In the genomic region with DNA sequence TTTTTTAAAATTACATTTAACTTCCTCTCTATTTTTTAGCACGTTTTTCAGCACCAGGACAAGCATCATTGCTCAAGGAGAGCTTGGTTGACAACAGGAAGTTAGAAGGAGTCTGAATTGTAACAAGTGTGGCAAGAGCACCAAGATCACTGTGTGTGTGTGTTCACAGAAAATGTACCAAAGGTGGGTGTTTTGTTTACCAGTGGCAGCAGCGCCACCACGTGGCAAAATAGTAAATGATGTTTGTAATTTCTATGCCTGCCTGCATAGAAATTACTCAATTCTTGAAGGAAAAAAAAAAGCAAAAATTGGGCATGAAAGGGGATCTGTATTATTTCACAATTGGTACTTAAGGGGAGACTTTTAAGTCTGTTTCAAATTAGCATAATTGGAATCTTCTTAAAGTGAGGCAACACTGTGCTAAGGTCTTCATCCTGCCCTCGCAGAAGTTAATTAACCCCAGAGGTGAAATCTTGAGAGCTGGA, we compare ENCODE assay signal across 8 cellular contexts. TPM values are rescaled to one million over a fixed set of nuclear protein-coding genes. Genes with fewer than 3 reads are reported as not detected.
A peak's percentile ranks its signal among the peaks of the same experiment; 100 is the strongest.
DNase-seq lines count a peak whose midpoint lies in the region; FAIRE-seq and TF ChIP-seq lines count a peak whose summit lies in the region.

No MANE protein-coding gene starts in this region.

- H3K36me3 ChIP-seq in GM23248 (ENCODE audit: low read depth) = no peaks in the 10 kb centered on the region
- H3K36me3 ChIP-seq in MM.1S (replicated peaks; ENCODE audit: insufficient read depth, low read length) = no peaks in the 10 kb centered on the region

- H3K9ac ChIP-seq in GM23248 (no peak overlapping the region), MM.1S (ENCODE audit: low read length) (no peak overlapping the region)

- H3K9me3 ChIP-seq in GM23248 (ENCODE audit: low read depth) = no peaks in the 10 kb centered on the region
- no peaks in the 10 kb centered on the region for H3K9me3 ChIP-seq in MM.1S (replicated peaks; ENCODE audit: insufficient read depth, low read length)

- 2 to 3% methylated on average over 4 of the region's 4 CpGs for WGBS in GM23248 (ENCODE audit: low coverage in 1 of 2, low lambda C conversion rate in 2 of 2, missing lambda C conversion rate in 2 of 2), 2 experiments

- in situ Hi-C loops in GM23248 (cut with MboI) = loop anchor here (5.0 kb wide), 2 partner anchors 167 to 402 kb away; no protein-coding TSS in a partner anchor

- H3K79me2 ChIP-seq in GM23248 (ENCODE audit: insufficient read depth) (no peaks in the 10 kb centered on the region), MM.1S (ENCODE audit: low read length) (no peaks in the 10 kb centered on the region)

- H3K4me2 ChIP-seq in GM23248 (ENCODE audit: unreplicated experiment) (no peak overlapping the region), MM.1S (ENCODE audit: low read depth, low read length) (no peak overlapping the region)

- no peak for DNase-seq in D721Med (ENCODE audit: insufficient read length, low spot score)
- DNase-seq in GM23248 = peak; percentile 79
- peak; percentile 70 for DNase-seq in MM.1S
- DNase-seq in SIG-M5 treated with dmso at 0.1 percent for 504 hours (lab: John Stamatoyannopoulos, UW; ENCODE audit: unreplicated experiment) = peak; percentile 93
- DNase-seq in activated naive CD4-positive, alpha-beta T cell (lab: John Stamatoyannopoulos, UW) = peak in 3 of 4 experiments; percentile 6 to 31 (median 15)
- DNase-seq in head of caudate nucleus = peak in 41 of 42 donors; percentile 13 to 83 (median 58)
- peak; percentile 45 for DNase-seq in retina
- DNase-seq in posterior vena cava (ENCODE audit: low spot score) = no peak

- H3K27ac ChIP-seq in GM23248 = no peak overlapping the region
- no peak overlapping the region for H3K27ac ChIP-seq in MM.1S (ENCODE audit: low read length)

- H3K27me3 ChIP-seq in GM23248 (replicated peaks; ENCODE audit: insufficient read depth) (no peaks in the 10 kb centered on the region), MM.1S (replicated peaks; ENCODE audit: insufficient read depth, low read length) (no peaks in the 10 kb centered on the region)

- H3K9me2 ChIP-seq in GM23248 (ENCODE audit: insufficient read depth) (no peaks in the 10 kb centered on the region), MM.1S (replicated peaks; ENCODE audit: insufficient read depth, low read length) (no peaks in the 10 kb centered on the region)

- H3K4me3 ChIP-seq in GM23248 (no peak overlapping the region), MM.1S (ENCODE audit: low read length) (no peak overlapping the region)

- no peaks in the 10 kb centered on the region for H3F3A ChIP-seq in GM23248 (ENCODE audit: insufficient read depth)
- no peaks in the 10 kb centered on the region for H3F3A ChIP-seq in MM.1S (ENCODE audit: insufficient read depth, low read length)

- peak; percentile 92 for TF ChIP-seq CTCF in D721Med (IDR thresholded peaks at IDR 0.05; ENCODE audit: insufficient read depth, missing control alignments)
- TF ChIP-seq CTCF in MM.1S (IDR thresholded peaks at IDR 0.05; ENCODE audit: low read length) = peak; percentile 75

- H4K20me1 ChIP-seq in GM23248 (ENCODE audit: insufficient read depth) = no peaks in the 10 kb centered on the region
- no peaks in the 10 kb centered on the region for H4K20me1 ChIP-seq in MM.1S (ENCODE audit: insufficient read depth, low read length)

- FAIRE-seq in D721Med (lab: Jason Lieb, UNC) = peak; percentile 84

- H2AFZ ChIP-seq in GM23248 (no peak overlapping the region), MM.1S (ENCODE audit: low read length) (no peak overlapping the region)

- H3K4me1 ChIP-seq in GM23248 (ENCODE audit: insufficient read depth) = peaks cover 16% of the 10 kb centered on the region
- H3K4me1 ChIP-seq in MM.1S (ENCODE audit: low read length) = no peaks in the 10 kb centered on the region

- intact Hi-C loops in head of caudate nucleus (cut with DNase I) (loop anchor here (5.0 to 10.0 kb wide), 2 partner anchors 169 to 407 kb away; no protein-coding TSS in a partner anchor), posterior vena cava (cut with DNase I) (loop anchor here in 1 of 2 donors (5.0 to 10.0 kb wide), 2 partner anchors 167 to 409 kb away; no protein-coding TSS in a partner anchor)

RNA-seq across cellular contexts. Expression of a gene that starts 7.4 kb away (rescaled TPM):
- 40.2 and 48.1 TPM in 2 replicates for total RNA-seq in GM23248 (2014; rRNA removed; shearing (Covaris generic))
- polyA plus RNA-seq in GM23248 (2016; fragmentation: Nextera tagmentation; extraction: Ambion mirVana) = 66.1 and 67.2 TPM in 2 replicates
- total RNA-seq in posterior vena cava = 10 to 100 TPM; 68.1 to 72.5 TPM

RNA-seq across cellular contexts. Expression of a gene that starts 30.5 kb away (rescaled TPM):
- total RNA-seq in GM23248 (2014; rRNA removed; shearing (Covaris generic)) = not detected in 2 replicates
- not detected in 2 replicates for polyA plus RNA-seq in GM23248 (2016; fragmentation: Nextera tagmentation; extraction: Ambion mirVana)
- total RNA-seq in posterior vena cava = not detected

Comparison
In these comparisons a context has a peak if more than half of its experiments do, and no peak if none do; other contexts are left out.
1. DNase-seq: peak in GM23248 (single experiment), MM.1S (single experiment), SIG-M5 treated with dmso at 0.1 percent for 504 hours (single experiment), activated naive CD4-positive, alpha-beta T cell (3 of 4), head of caudate nucleus (41 of 42) and retina (single experiment); none in D721Med (single experiment) and posterior vena cava (single experiment).